Comparison of ENCODE assay signal across 11 cellular contexts in the genomic region with DNA sequence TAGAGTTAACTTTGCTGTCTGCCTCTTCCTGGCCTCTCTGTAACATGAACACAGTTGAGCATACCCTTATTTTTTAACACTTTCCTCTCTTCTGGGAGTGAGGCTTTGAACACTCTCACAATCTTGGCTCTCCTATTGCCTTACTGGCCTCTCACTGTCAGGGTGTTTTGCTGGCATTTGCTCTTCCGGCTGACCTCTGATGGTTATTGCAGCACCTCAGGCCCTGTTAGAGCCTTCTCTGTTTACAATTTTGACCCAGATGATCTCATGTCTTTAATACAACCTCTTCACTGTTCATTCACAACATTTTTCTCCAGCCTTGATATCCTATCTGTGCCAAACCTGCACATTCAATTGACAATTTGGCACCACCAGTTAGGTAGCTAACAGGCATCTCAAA.
"Had no signal": no experiment of that assay in that cellular context is flagged by ENCODE, and none has a peak within 500 bp of the region (broad histone marks: within the 10 kb centered on the region; RNA-seq: fewer than 3 reads in every experiment).

No MANE protein-coding gene starts in this region.

- H3K4me2 ChIP-seq: GM23338 had no signal

- H3K4me1 Mint-ChIP-seq: GM23338, H9 had no signal

- FAIRE-seq: H1, H54 had no signal

- H3K4me3 Mint-ChIP-seq: GM23338, H9, HFFc6 had no signal

- H3K9ac ChIP-seq: GM23248 had no signal

- H3K27ac Mint-ChIP-seq: GM23338, H9, HFFc6 had no signal

- H2AFZ ChIP-seq: GM23248, GM23338 had no signal

- H3K9me3 ChIP-seq: HAP-1 had no signal

- DNase-seq: GM23248, GOT3, H7, H9, HCEC 1CT, HFFc6 had no signal

- ATAC-seq: GM23338, HCT116 had no signal

- H3K36me3 ChIP-seq: HAP-1 had no signal

- H3K4me3 ChIP-seq: GM23248, GM23338, HAP-1 had no signal

- H3K27ac ChIP-seq: GM23248 had no signal

- H3K4me1 ChIP-seq: HAP-1 had no signal
